In the genomic region with DNA sequence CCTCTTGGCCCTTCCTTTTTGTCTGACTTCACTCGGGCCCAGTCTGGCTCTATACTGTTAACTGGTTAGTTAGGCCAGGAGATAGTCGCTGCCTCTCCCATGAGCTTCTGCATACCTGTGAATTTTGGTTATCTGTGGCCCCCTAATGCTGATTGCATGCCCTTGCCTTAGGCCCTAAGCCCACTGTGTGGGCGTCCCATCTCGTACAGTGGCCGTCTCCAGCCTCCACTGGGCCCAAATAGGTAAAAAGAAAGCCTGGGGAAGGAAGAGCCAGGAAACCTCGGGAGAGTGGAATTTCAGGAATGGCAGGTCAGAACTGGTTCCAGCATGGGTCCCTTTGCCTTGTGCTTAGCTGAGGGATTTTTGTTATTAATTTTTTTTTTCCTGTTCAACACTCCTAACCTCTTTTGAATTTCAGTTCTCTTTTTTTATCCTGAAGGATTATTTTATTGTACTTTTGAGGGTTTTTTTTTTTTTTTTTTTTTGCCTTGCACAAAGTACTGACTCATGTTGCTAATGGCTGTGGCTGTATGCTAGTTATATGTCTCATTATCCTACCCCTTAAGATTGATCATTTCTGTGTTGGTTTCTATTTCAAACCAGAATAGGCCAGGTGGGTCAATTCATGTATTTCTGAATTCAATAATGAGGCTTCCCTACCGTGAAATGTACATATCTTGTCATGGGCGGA, we compare ENCODE assay signal across 8 cellular contexts. TPM values are rescaled to one million over a fixed set of nuclear protein-coding genes. Genes with fewer than 3 reads are reported as not detected.
A peak's percentile ranks its signal among the peaks of the same experiment; 100 is the strongest.
DNase-seq lines count a peak whose midpoint lies in the region; TF ChIP-seq lines count a peak whose summit lies in the region.

No MANE protein-coding gene starts in this region.

- H3K27ac ChIP-seq in tibial artery = peak overlapping the region; percentile 95 to 99

- H3K36me3 ChIP-seq in tibial artery = no peaks in the 10 kb centered on the region

- no peaks in the 10 kb centered on the region for H3K27me3 ChIP-seq in tibial artery

- no peak for TF ChIP-seq CTCF in tibial artery (IDR thresholded peaks at IDR 0.05)

- H3K27me3 Mint-ChIP-seq in activated naive CD4-positive, alpha-beta T cell treated with anti-CD3 and anti-CD28 coated beads for 36 hours (ENCODE audit: low read depth) = no peaks in the 10 kb centered on the region
- H3K27me3 Mint-ChIP-seq in activated T-helper 2 cell treated with anti-CD3 and anti-CD28 coated beads, Interferon-gamma antibody, Interleukin-2, Interleukin-4, amounts not matched to agents 10 μg/mL and 5 μg/mL and 100 μg/mL, durations not matched to agents 14 hours and 24 hours and 36 hours (ENCODE audit: low read depth) = no peaks in the 10 kb centered on the region

- H3K4me1 Mint-ChIP-seq in activated naive CD4-positive, alpha-beta T cell treated with anti-CD3 and anti-CD28 coated beads for 36 hours (ENCODE audit: low read depth) = peaks cover 73% of the 10 kb centered on the region
- peaks cover 66% of the 10 kb centered on the region for H3K4me1 Mint-ChIP-seq in activated T-helper 2 cell treated with anti-CD3 and anti-CD28 coated beads, Interferon-gamma antibody, Interleukin-2, Interleukin-4, amounts not matched to agents 10 μg/mL and 5 μg/mL and 100 μg/mL, durations not matched to agents 14 hours and 24 hours and 36 hours (ENCODE audit: low read depth)

- H3K4me3 Mint-ChIP-seq in activated naive CD4-positive, alpha-beta T cell treated with anti-CD3 and anti-CD28 coated beads for 36 hours = peak overlapping the region; percentile 89
- peak overlapping the region; percentile 81 for H3K4me3 Mint-ChIP-seq in activated T-helper 2 cell treated with anti-CD3 and anti-CD28 coated beads, Interferon-gamma antibody, Interleukin-2, Interleukin-4, amounts not matched to agents 10 μg/mL and 5 μg/mL and 100 μg/mL, durations not matched to agents 14 hours and 24 hours and 36 hours (ENCODE audit: low read depth)

- H3K9me3 ChIP-seq in tibial artery = no peaks in the 10 kb centered on the region

- CTCF ChIA-PET in activated naive CD4-positive, alpha-beta T cell treated with anti-CD3 and anti-CD28 coated beads for 36 hours (lab: Charles Lee) = interaction anchor here (0.8 to 1.6 kb wide), 4 partner anchors 9 to 81 kb away, joined by 3 to 6 read pairs (median 3); no protein-coding TSS in a partner anchor

- peak overlapping the region; percentile 93 for H3K27ac Mint-ChIP-seq in activated naive CD4-positive, alpha-beta T cell treated with anti-CD3 and anti-CD28 coated beads for 36 hours
- peak overlapping the region; percentile 77 for H3K27ac Mint-ChIP-seq in activated T-helper 2 cell treated with anti-CD3 and anti-CD28 coated beads, Interferon-gamma antibody, Interleukin-2, Interleukin-4, amounts not matched to agents 10 μg/mL and 5 μg/mL and 100 μg/mL, durations not matched to agents 14 hours and 24 hours and 36 hours

- intact Hi-C loops in activated naive CD4-positive, alpha-beta T cell treated with anti-CD3 and anti-CD28 coated beads for 36 hours (cut with micrococcal nuclease) = loop anchor here (5.0 to 10.0 kb wide), 6 partner anchors 125 to 958 kb away; partner anchors contain the start of genes MED27, NUP214 and SETX
- intact Hi-C loops in activated T-helper 2 cell treated with anti-CD3 and anti-CD28 coated beads, Interferon-gamma antibody, Interleukin-2, Interleukin-4, amounts not matched to agents 10 μg/mL and 5 μg/mL and 100 μg/mL, durations not matched to agents 14 hours and 24 hours and 36 hours (cut with micrococcal nuclease) = loop anchor here (5.0 to 10.0 kb wide), 2 partner anchors 125 to 958 kb away; partner anchors contain the start of gene SETX
- intact Hi-C loops in tibial artery (cut with DNase I; ENCODE audit: low total_unique reads) = no loop called here

- no peak for DNase-seq in activated naive CD4-positive, alpha-beta T cell treated with anti-CD3 and anti-CD28 coated beads for 36 hours
- DNase-seq in activated naive CD4-positive, alpha-beta T cell treated with anti-CD3 and anti-CD28 coated beads, Interleukin-2, amount 50 U/mL, for 16 hours = no peak
- no peak for DNase-seq in activated T-helper 2 cell treated with anti-CD3 and anti-CD28 coated beads, Interferon-gamma antibody, Interleukin-2, Interleukin-4, amounts not matched to agents 10 μg/mL and 5 μg/mL and 100 μg/mL, durations not matched to agents 14 hours and 24 hours and 36 hours (ENCODE audit: low spot score)
- peak; percentile 86 for DNase-seq in islet precursor cell
- no peak for DNase-seq in tibial artery
- DNase-seq in activated CD4-positive, CD25-positive, alpha-beta regulatory T cell treated with anti-CD3 and anti-CD28 coated beads, Interleukin-2, amount 50 U/mL, for 72 hours = no peak
- DNase-seq in DMS79 (lab: John Stamatoyannopoulos, UW) = no peak
- DNase-seq in retina = no peak

- H3K36me3 Mint-ChIP-seq in activated naive CD4-positive, alpha-beta T cell treated with anti-CD3 and anti-CD28 coated beads for 36 hours (ENCODE audit: low read depth) = peaks cover 18% of the 10 kb centered on the region
- peaks cover 42% of the 10 kb centered on the region for H3K36me3 Mint-ChIP-seq in activated T-helper 2 cell treated with anti-CD3 and anti-CD28 coated beads, Interferon-gamma antibody, Interleukin-2, Interleukin-4, amounts not matched to agents 10 μg/mL and 5 μg/mL and 100 μg/mL, durations not matched to agents 14 hours and 24 hours and 36 hours (ENCODE audit: low read depth)

- H3K4me1 ChIP-seq in tibial artery = peaks cover 5 to 76% (median 66%) of the 10 kb centered on the region in 4 donors

- H3K4me3 ChIP-seq in tibial artery = peak overlapping the region; percentile 83 to 86

- H3K9me3 Mint-ChIP-seq in activated naive CD4-positive, alpha-beta T cell treated with anti-CD3 and anti-CD28 coated beads for 36 hours = no peaks in the 10 kb centered on the region
- H3K9me3 Mint-ChIP-seq in activated T-helper 2 cell treated with anti-CD3 and anti-CD28 coated beads, Interferon-gamma antibody, Interleukin-2, Interleukin-4, amounts not matched to agents 10 μg/mL and 5 μg/mL and 100 μg/mL, durations not matched to agents 14 hours and 24 hours and 36 hours = no peaks in the 10 kb centered on the region

RNA-seq across cellular contexts. Expression of gene PRRC2B, which starts 3.4 kb away (rescaled TPM):
- 100 to 1,000 TPM; 157 to 171 TPM for total RNA-seq in activated naive CD4-positive, alpha-beta T cell treated with anti-CD3 and anti-CD28 coated beads for 36 hours
- 150 and 174 TPM in 2 replicates for total RNA-seq in activated T-helper 2 cell treated with anti-CD3 and anti-CD28 coated beads, Interferon-gamma antibody, Interleukin-2, Interleukin-4, amounts not matched to agents 10 μg/mL and 5 μg/mL and 100 μg/mL, durations not matched to agents 14 hours and 24 hours and 36 hours
